In the genomic region with DNA sequence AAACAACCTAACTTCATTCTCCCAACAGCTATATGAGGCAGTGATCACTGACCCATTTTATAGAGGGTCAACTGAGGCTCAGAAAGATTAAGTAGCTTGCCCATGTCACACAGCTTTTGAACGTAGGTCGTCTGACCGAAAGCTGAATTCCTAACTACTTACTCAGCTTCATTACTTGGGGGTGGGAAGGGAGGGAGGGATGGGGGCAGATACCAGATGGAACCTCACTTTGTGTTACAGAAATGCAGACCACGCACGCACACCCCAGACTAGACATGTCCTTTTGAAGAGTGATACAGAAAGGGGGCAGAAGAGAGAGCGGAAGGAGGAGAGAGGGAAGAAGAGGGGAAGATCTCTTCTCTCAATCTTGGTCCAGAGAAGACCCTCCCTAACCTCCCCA, we compare ENCODE assay signal across 12 cellular contexts. TPM values are rescaled to one million over a fixed set of nuclear protein-coding genes. Genes with fewer than 3 reads are reported as not detected.
DNase-seq lines count a peak whose midpoint lies in the region; FAIRE-seq and TF ChIP-seq lines count a peak whose summit lies in the region.
"Had no signal": no experiment of that assay in that cellular context is flagged by ENCODE, and none has a peak within 500 bp of the region (broad histone marks: within the 10 kb centered on the region; RNA-seq: fewer than 3 reads in every experiment).

No MANE protein-coding gene starts in this region.

- H2AK5ac ChIP-seq in neuronal stem cell (ENCODE audit: low read depth, low read length): peak overlapping the region; percentile 54

- H2BK15ac ChIP-seq in neuronal stem cell (ENCODE audit: low read length): peak overlapping the region; percentile 96

- H3K4me1 ChIP-seq in NT2/D1 (ENCODE audit: insufficient read depth, insufficient read length) (peaks cover 59% of the 10 kb centered on the region), endothelial cell of umbilical vein (ENCODE audit: control insufficient read depth, extremely low read depth, insufficient read depth, low read length) (peaks cover 26% of the 10 kb centered on the region), neuronal stem cell (ENCODE audit: control insufficient read depth in 2 of 2, insufficient read depth in 1 of 2, low read depth in 1 of 2, low read length in 2 of 2) (peaks cover 48% of the 10 kb centered on the region in 2 donors), Peyer's patch (peaks cover 8 to 45% (median 21%) of the 10 kb centered on the region in 4 donors)

- no peak overlapping the region for H3K4ac ChIP-seq in neuronal stem cell (ENCODE audit: low read length)

- no peaks in the 10 kb centered on the region for H3K9me1 ChIP-seq in endothelial cell of umbilical vein (replicated peaks; ENCODE audit: control insufficient read depth, extremely low read depth, insufficient read depth, low read length)

- CTCF ChIA-PET in endothelial cell of umbilical vein (lab: Charles Lee): interaction anchor here (0.6 to 8.5 kb wide), 5 partner anchors 9 to 596 kb away, joined by 3 to 102 read pairs (median 3); no protein-coding TSS in a partner anchor

- TF ChIP-seq POLR2A in endothelial cell of umbilical vein (IDR thresholded peaks at IDR 0.05; ENCODE audit: low read depth, low read length): no peak
- no peak for TF ChIP-seq POLR2A in Peyer's patch (IDR thresholded peaks at IDR 0.05)

- peak; percentile 20 for DNase-seq in NCI-H2171 treated with DMSO at 0.1 percent for 48 hours (lab: John Stamatoyannopoulos, UW)
- DNase-seq in NCI-H2171 (lab: John Stamatoyannopoulos, UW): no peak
- no peak for DNase-seq in NT2/D1 (ENCODE audit: low read depth, low spot score)
- DNase-seq in endothelial cell of umbilical vein (ENCODE audit: low read depth, low spot score): no peak
- no peak for DNase-seq in neuronal stem cell (ENCODE audit: low spot score)
- DNase-seq in NCI-H128 (lab: John Stamatoyannopoulos, UW; ENCODE audit: unreplicated experiment): no peak
- DNase-seq in OCI-M1 (lab: John Stamatoyannopoulos, UW): no peak
- DNase-seq in Peyer's patch: no peak

- peak overlapping the region; percentile 32 for H3K23ac ChIP-seq in neuronal stem cell (ENCODE audit: low read depth, low read length, poor library complexity)

- H3K4me2 ChIP-seq in endothelial cell of umbilical vein (ENCODE audit: insufficient read depth, low read length) (no peak overlapping the region), neuronal stem cell (ENCODE audit: insufficient read depth, low read length, poor library complexity, severe bottlenecking) (no peak overlapping the region)

- no peak overlapping the region for H4K8ac ChIP-seq in neuronal stem cell (ENCODE audit: low read depth, low read length)

- H4K20me1 ChIP-seq in endothelial cell of umbilical vein (replicated peaks; ENCODE audit: control insufficient read depth, extremely low read depth, insufficient read depth, low read length): no peaks in the 10 kb centered on the region

- TF ChIP-seq CTCF in endothelial cell of umbilical vein (IDR thresholded peaks at IDR 0.05; ENCODE audit: extremely low read depth in 1 of 2, insufficient read depth in 1 of 2, low read depth in 1 of 2, low read length in 2 of 2) (no peak), Peyer's patch (IDR thresholded peaks at IDR 0.05) (no peak)

- no peak overlapping the region for H3K18ac ChIP-seq in neuronal stem cell (ENCODE audit: low read length)

- H2BK12ac ChIP-seq in neuronal stem cell (ENCODE audit: low read length): no peak overlapping the region

- BruUV-seq in endothelial cell of umbilical vein (replicated peaks; lab: Mats Ljungman, UMichigan): no TSS peak

- H3K9ac ChIP-seq in NT2/D1 (ENCODE audit: insufficient read length, low read depth) (peak overlapping the region; percentile 78), endothelial cell of umbilical vein (replicated peaks; ENCODE audit: extremely low read depth, insufficient read depth, low read length) (no peak overlapping the region), neuronal stem cell (ENCODE audit: low read depth, low read length, poor library complexity) (no peak overlapping the region)

- H3K27me3 ChIP-seq in NT2/D1 (ENCODE audit: insufficient read depth, insufficient read length) (peaks cover 23% of the 10 kb centered on the region), endothelial cell of umbilical vein (ENCODE audit: control insufficient read depth in 2 of 2, insufficient read depth in 2 of 2, low read length in 2 of 2) (no peaks in the 10 kb centered on the region), neuronal stem cell (ENCODE audit: control insufficient read depth in 3 of 3, insufficient read depth in 3 of 3, low read depth in 1 of 3, low read length in 3 of 3) (peaks cover 0 to 39% (median 15%) of the 10 kb centered on the region in 3 experiments), Peyer's patch (peaks cover 0 to 22% of the 10 kb centered on the region in 2 donors)

- H3K27ac ChIP-seq in endothelial cell of umbilical vein (ENCODE audit: insufficient read depth, low read depth, low read length) (no peak overlapping the region), neuronal stem cell (replicated peaks; ENCODE audit: low read length) (no peak overlapping the region), Peyer's patch (no peak overlapping the region)
- H3K27ac ChIP-seq: 22Rv1, heart right ventricle, tibial artery had no signal

- H3K79me1 ChIP-seq in neuronal stem cell (ENCODE audit: low read depth, low read length): no peaks in the 10 kb centered on the region

- intact Hi-C loops in endothelial cell of umbilical vein (cut with micrococcal nuclease): loop anchor here (1.0 to 2.0 kb wide), 3 partner anchors 26 to 202 kb away; no protein-coding TSS in a partner anchor

- no peak overlapping the region for H4K91ac ChIP-seq in neuronal stem cell (ENCODE audit: low read depth, low read length, poor library complexity)

- dilution Hi-C loops in endothelial cell of umbilical vein (cut with MboI; ENCODE audit: extremely low pct_ligation_motif_present, low sequenced_read_pairs): no loop called here

- no peak overlapping the region for H2BK5ac ChIP-seq in neuronal stem cell (ENCODE audit: low read length)

- no peak overlapping the region for H3K14ac ChIP-seq in neuronal stem cell (ENCODE audit: low read length)

- peaks cover 5% of the 10 kb centered on the region for H3K36me3 ChIP-seq in NT2/D1 (ENCODE audit: insufficient read depth, insufficient read length, low read length)
- H3K36me3 ChIP-seq in endothelial cell of umbilical vein (ENCODE audit: control insufficient read depth in 2 of 2, extremely low read depth in 1 of 2, insufficient read depth in 2 of 2, low read length in 2 of 2): no peaks in the 10 kb centered on the region
- H3K36me3 ChIP-seq in neuronal stem cell (replicated peaks in 1 of 2; ENCODE audit: control insufficient read depth in 2 of 2, insufficient read depth in 2 of 2, low read length in 2 of 2): no peaks in the 10 kb centered on the region
- no peaks in the 10 kb centered on the region for H3K36me3 ChIP-seq in Peyer's patch
- H3K36me3 ChIP-seq: heart right ventricle, tibial artery had no signal

- POLR2A ChIA-PET in endothelial cell of umbilical vein (lab: Charles Lee): no interaction called here

- H3K4me3 ChIP-seq in NT2/D1 (ENCODE audit: insufficient read length, low read depth): peak overlapping the region; percentile 6
- no peak overlapping the region for H3K4me3 ChIP-seq in endothelial cell of umbilical vein (replicated peaks in 1 of 3; ENCODE audit: insufficient read depth in 1 of 3, low read depth in 1 of 3, low read length in 3 of 3)
- H3K4me3 ChIP-seq in neuronal stem cell (ENCODE audit: low read length in 2 of 2): no peak overlapping the region
- no peak overlapping the region for H3K4me3 ChIP-seq in Peyer's patch

- FAIRE-seq in endothelial cell of umbilical vein (lab: Jason Lieb, UNC): peak; percentile 47
- FAIRE-seq: bronchial epithelial cell had no signal

- H2BK120ac ChIP-seq in neuronal stem cell (ENCODE audit: low read depth, low read length): peak overlapping the region; percentile 58

- H2AFZ ChIP-seq in endothelial cell of umbilical vein (ENCODE audit: low read depth, low read length) (no peak overlapping the region), neuronal stem cell (ENCODE audit: low read length) (no peak overlapping the region)

- H3K9me3 ChIP-seq in NT2/D1 (ENCODE audit: insufficient read depth, low read length) (no peaks in the 10 kb centered on the region), endothelial cell of umbilical vein (replicated peaks; ENCODE audit: control insufficient read depth, insufficient read depth, low read length) (no peaks in the 10 kb centered on the region), neuronal stem cell (replicated peaks in 1 of 2; ENCODE audit: control insufficient read depth in 2 of 2, insufficient read depth in 1 of 2, low read depth in 1 of 2, low read length in 2 of 2) (no peaks in the 10 kb centered on the region), Peyer's patch (no peaks in the 10 kb centered on the region)
- H3K9me3 ChIP-seq: heart right ventricle, tibial artery had no signal

- H3K79me2 ChIP-seq in endothelial cell of umbilical vein (ENCODE audit: control insufficient read depth, insufficient read depth, low read length): no peaks in the 10 kb centered on the region

- WGBS in neuronal stem cell (ENCODE audit: extremely low coverage in 2 of 2, insufficient read length in 2 of 2, insufficient replicate concordance in 1 of 2), 2 donors: no CpG with 5 or more reads among the region's 6 CpGs

RNA-seq across cellular contexts. Expression of gene ADGRB2, which starts 2.3 kb away (rescaled TPM):
- total RNA-seq in endothelial cell of umbilical vein: 1.5 and 3.1 TPM in 2 replicates
- 1.3 and 2.2 TPM in 2 replicates for polyA plus RNA-seq in endothelial cell of umbilical vein
- 0.88 and 1.3 TPM in 2 replicates for polyA plus RNA-seq in endothelial cell of umbilical vein (2011; cell fraction: cytosol; rRNA removed)
- 4.9 and 5.7 TPM in 2 replicates for polyA plus RNA-seq in endothelial cell of umbilical vein (2011; cell fraction: nucleus; rRNA removed)
- 1.1 and 2.2 TPM in 2 replicates for polyA plus RNA-seq in endothelial cell of umbilical vein (2012)
- 1.1 and 1.4 TPM in 2 replicates for polyA minus RNA-seq in endothelial cell of umbilical vein
- polyA minus RNA-seq in endothelial cell of umbilical vein (2011; cell fraction: cytosol; rRNA and poly(A)+ RNA removed): 1.3 TPM
- polyA minus RNA-seq in endothelial cell of umbilical vein (2011; cell fraction: nucleus; rRNA and poly(A)+ RNA removed): 1.0 and 1.6 TPM in 2 replicates
- 25.2 TPM for polyA plus RNA-seq in neuronal stem cell (2013, experiment 1 of 2)
- polyA plus RNA-seq in neuronal stem cell (2013, experiment 2 of 2): 24.4 TPM
- 10 to 100 TPM in 3 of 4 donors, 1 to 10 TPM in 1; 3.3 to 39.1 (median 17.2) TPM for total RNA-seq in Peyer's patch

RNA-seq across cellular contexts. Expression of gene SPOCD1, which starts 53.9 kb away (rescaled TPM):
- total RNA-seq in endothelial cell of umbilical vein: 0.27 and 24.9 TPM in 2 replicates
- polyA plus RNA-seq in endothelial cell of umbilical vein: 33.0 and 40.1 TPM in 2 replicates
- polyA plus RNA-seq in endothelial cell of umbilical vein (2011; cell fraction: cytosol; rRNA removed): 31.3 and 34.9 TPM in 2 replicates
- polyA plus RNA-seq in endothelial cell of umbilical vein (2011; cell fraction: nucleus; rRNA removed): 110 and 135 TPM in 2 replicates
- 34.7 and 35.9 TPM in 2 replicates for polyA plus RNA-seq in endothelial cell of umbilical vein (2012)
- 20.7 and 21.7 TPM in 2 replicates for polyA minus RNA-seq in endothelial cell of umbilical vein
- not detected for polyA minus RNA-seq in endothelial cell of umbilical vein (2011; cell fraction: cytosol; rRNA and poly(A)+ RNA removed)
- 23.3 and 33.4 TPM in 2 replicates for polyA minus RNA-seq in endothelial cell of umbilical vein (2011; cell fraction: nucleus; rRNA and poly(A)+ RNA removed)
- 1.1 TPM for polyA plus RNA-seq in neuronal stem cell (2013, experiment 1 of 2)
- 0.97 TPM for polyA plus RNA-seq in neuronal stem cell (2013, experiment 2 of 2)
- total RNA-seq in Peyer's patch: 1 to 10 TPM in 1 of 4 donors, under 1 TPM in 1, not detected in 2; 0.80 to 3.3 TPM

RNA-seq across cellular contexts. Expression of gene COL16A1, which starts 58.1 kb away (rescaled TPM):
- total RNA-seq in endothelial cell of umbilical vein: 1.2 and 2.7 TPM in 2 replicates
- 0.68 and 0.75 TPM in 2 replicates for polyA plus RNA-seq in endothelial cell of umbilical vein
- 0.80 and 0.86 TPM in 2 replicates for polyA plus RNA-seq in endothelial cell of umbilical vein (2011; cell fraction: cytosol; rRNA removed)
- 7.3 and 7.6 TPM in 2 replicates for polyA plus RNA-seq in endothelial cell of umbilical vein (2011; cell fraction: nucleus; rRNA removed)
- polyA plus RNA-seq in endothelial cell of umbilical vein (2012): 1.1 and 1.2 TPM in 2 replicates
- 0.66 and 2.0 TPM in 2 replicates for polyA minus RNA-seq in endothelial cell of umbilical vein
- polyA minus RNA-seq in endothelial cell of umbilical vein (2011; cell fraction: cytosol; rRNA and poly(A)+ RNA removed): not detected
- 1.0 and 1.3 TPM in 2 replicates for polyA minus RNA-seq in endothelial cell of umbilical vein (2011; cell fraction: nucleus; rRNA and poly(A)+ RNA removed)
- 1.2 TPM for polyA plus RNA-seq in neuronal stem cell (2013, experiment 1 of 2)
- 1.3 TPM for polyA plus RNA-seq in neuronal stem cell (2013, experiment 2 of 2)
- total RNA-seq in Peyer's patch: 100 to 1,000 TPM in 1 of 4 donors, 10 to 100 TPM in 3; 18.2 to 201 (median 58.3) TPM
